28 cellular contexts compared by ENCODE assay signal in the genomic region with DNA sequence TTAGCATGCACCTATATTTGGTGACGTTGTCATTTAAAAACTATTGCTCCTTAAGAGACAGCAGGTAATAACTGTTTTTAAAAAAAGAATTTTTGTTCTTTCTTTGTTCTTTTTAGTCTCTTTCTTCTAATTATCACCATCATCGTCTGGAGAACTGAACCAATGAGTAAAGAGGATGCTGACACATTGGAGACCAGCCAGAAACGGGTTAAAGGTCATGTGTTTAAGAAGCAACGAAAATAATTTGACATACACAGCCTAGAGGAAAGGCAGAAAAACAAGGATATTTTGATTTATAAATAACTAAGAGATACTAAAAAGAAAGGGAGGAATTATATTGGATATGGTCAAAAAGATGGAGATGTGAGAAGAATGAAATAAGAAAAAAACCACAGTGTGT.
"Had no signal": no experiment of that assay in that cellular context is flagged by ENCODE, and none has a peak within 500 bp of the region (broad histone marks: within the 10 kb centered on the region; RNA-seq: fewer than 3 reads in every experiment).

No MANE protein-coding gene starts in this region.

- H3K4me2 ChIP-seq: hepatocyte had no signal

- H3K79me2 ChIP-seq: hepatocyte had no signal

- FAIRE-seq: colon, endometrium, frontal cortex had no signal

- H3K36me3 ChIP-seq: colonic mucosa, esophagus muscularis mucosa, esophagus squamous epithelium, gastrocnemius medialis, gastroesophageal sphincter, heart left ventricle, heart right ventricle had no signal

- H3K4me3 ChIP-seq: colonic mucosa, coronary artery, dorsolateral prefrontal cortex, esophagus muscularis mucosa, esophagus squamous epithelium, gastrocnemius medialis, gastroesophageal sphincter, heart left ventricle, heart right ventricle, hepatocyte had no signal

- H2AFZ ChIP-seq: hepatocyte had no signal

- H3K27me3 ChIP-seq: colonic mucosa, dorsolateral prefrontal cortex, esophagus muscularis mucosa, foreskin keratinocyte, gastrocnemius medialis, gastroesophageal sphincter, heart left ventricle, heart right ventricle had no signal

- H3K27ac ChIP-seq: colonic mucosa, coronary artery, dorsolateral prefrontal cortex, epithelial cell of prostate, esophagus muscularis mucosa, esophagus squamous epithelium, foreskin keratinocyte, gastrocnemius medialis, gastroesophageal sphincter, heart left ventricle, heart right ventricle, hepatocyte had no signal

- H3K4me1 ChIP-seq: colonic mucosa, gastrocnemius medialis had no signal

- ATAC-seq: effector memory CD8-positive, alpha-beta T cell; esophagus mucosa; foreskin keratinocyte; gastrocnemius medialis; gastroesophageal sphincter; heart left ventricle; heart right ventricle had no signal

- H3K9me3 ChIP-seq: colonic mucosa, esophagus muscularis mucosa, esophagus squamous epithelium, gastrocnemius medialis, gastroesophageal sphincter, heart left ventricle, heart right ventricle had no signal

- DNase-seq: colonic mucosa; cortex of kidney; dorsolateral prefrontal cortex; effector CD4-positive, alpha-beta T cell; effector CD8-positive, alpha-beta T cell; effector memory CD4-positive, alpha-beta T cell; effector memory CD8-positive, alpha-beta T cell; endodermal cell; erythroblast; esophagus squamous epithelium; foreskin fibroblast; foreskin keratinocyte; foreskin melanocyte; gastrocnemius medialis; glutamatergic neuron; head of caudate nucleus; heart left ventricle; heart right ventricle; hippocampal formation had no signal
